In genomic region chr3:32229565-32229964, GRCh38 we compare ENCODE assay signal across 19 cellular contexts. TPM values are rescaled to one million over a fixed set of nuclear protein-coding genes. Genes with fewer than 3 reads are reported as not detected.
A peak's percentile ranks its signal among the peaks of the same experiment; 100 is the strongest.
DNase-seq lines count a peak whose midpoint lies in the region; FAIRE-seq and TF ChIP-seq lines count a peak whose summit lies in the region.
"Had no signal": no experiment of that assay in that cellular context is flagged by ENCODE, and none has a peak within 500 bp of the region (broad histone marks: within the 10 kb centered on the region; RNA-seq: fewer than 3 reads in every experiment).

No MANE protein-coding gene starts in this region.

- whole genome bisulfite sequencing in mesendoderm (ENCODE audit: extremely low coverage, insufficient coverage, low lambda C conversion rate): no CpG with 5 or more reads among the region's 4 CpGs
- 87% methylated on average over 4 of the region's 4 CpGs for whole genome bisulfite sequencing in smooth muscle cell (ENCODE audit: low lambda C conversion rate)

- H3K9ac ChIP-seq in mesendoderm (ENCODE audit: low read length): no peak overlapping the region
- no peak overlapping the region for H3K9ac ChIP-seq in smooth muscle cell (ENCODE audit: low read depth)
- H3K9ac ChIP-seq in MM.1S (ENCODE audit: low read length): no peak overlapping the region
- H3K9ac ChIP-seq: BLaER1 had no signal

- H2BK15ac ChIP-seq in mesendoderm (replicated peaks; ENCODE audit: low read depth): no peak overlapping the region

- H3K27me3 ChIP-seq in bronchial epithelial cell (ENCODE audit: control insufficient read depth, insufficient read depth, low read length) (no peaks in the 10 kb centered on the region), mesendoderm (ENCODE audit: insufficient read depth, low read length, poor library complexity) (no peaks in the 10 kb centered on the region), smooth muscle cell (ENCODE audit: low read depth) (no peaks in the 10 kb centered on the region), MM.1S (replicated peaks; ENCODE audit: insufficient read depth, low read length) (no peaks in the 10 kb centered on the region)
- H3K27me3 ChIP-seq: BLaER1 had no signal

- H3K79me2 ChIP-seq in mesendoderm (ENCODE audit: control insufficient read depth, insufficient read depth, low read length) (no peaks in the 10 kb centered on the region), smooth muscle cell (ENCODE audit: low read depth) (no peaks in the 10 kb centered on the region), MM.1S (ENCODE audit: low read length) (no peaks in the 10 kb centered on the region)

- DNase-seq in DMS53 (lab: John Stamatoyannopoulos, UW) (peak; percentile 59), bronchial epithelial cell (ENCODE audit: low read depth) (peak; percentile 33), mesendoderm (no peak), smooth muscle cell (lab: John Stamatoyannopoulos, UW; ENCODE audit: unreplicated experiment) (no peak), SIG-M5 (lab: John Stamatoyannopoulos, UW) (no peak), MM.1S (no peak)
- no peak for DNase-seq in activated CD8-positive, alpha-beta memory T cell treated with anti-CD3 and anti-CD28 coated beads for 24 hours
- DNase-seq: 8988T; Calu3; CD4-positive, alpha-beta memory T cell; GDM1; HCEC 1CT; IMR-90 had no signal

- H3K4me3 ChIP-seq in bronchial epithelial cell (ENCODE audit: low read depth, low read length) (no peak overlapping the region), mesendoderm (ENCODE audit: low read length) (no peak overlapping the region), smooth muscle cell (no peak overlapping the region), MM.1S (ENCODE audit: low read length) (no peak overlapping the region)
- H3K4me3 ChIP-seq: BLaER1, GM23338 had no signal

- TF ChIP-seq CTCF in bronchial epithelial cell (IDR thresholded peaks at IDR 0.05; ENCODE audit: insufficient read depth, low read length, severe bottlenecking) (no peak), smooth muscle cell (IDR thresholded peaks at IDR 0.05; ENCODE audit: borderline replicate concordance, insufficient read depth, poor library complexity, severe bottlenecking) (no peak), MM.1S (IDR thresholded peaks at IDR 0.05; ENCODE audit: low read length) (no peak)

- H3F3A ChIP-seq in smooth muscle cell (ENCODE audit: low read depth) (no peaks in the 10 kb centered on the region), MM.1S (ENCODE audit: insufficient read depth, low read length) (no peaks in the 10 kb centered on the region)

- no peak overlapping the region for H2BK5ac ChIP-seq in mesendoderm (ENCODE audit: low read length)

- no peak overlapping the region for H2AK5ac ChIP-seq in mesendoderm (ENCODE audit: low read length)

- H3K27ac ChIP-seq in mesendoderm (ENCODE audit: low read depth, low read length) (no peak overlapping the region), smooth muscle cell (ENCODE audit: low read depth) (peak overlapping the region; percentile 12), MM.1S (ENCODE audit: low read length) (no peak overlapping the region)
- H3K27ac ChIP-seq: BLaER1, HL-60 had no signal

- no peak overlapping the region for H3K4ac ChIP-seq in mesendoderm (ENCODE audit: low read depth, low read length)

- H3K4me2 ChIP-seq in mesendoderm (ENCODE audit: low read length): no peak overlapping the region
- no peak overlapping the region for H3K4me2 ChIP-seq in smooth muscle cell
- H3K4me2 ChIP-seq in MM.1S (ENCODE audit: low read depth, low read length): no peak overlapping the region
- H3K4me2 ChIP-seq: BLaER1, GM23338 had no signal

- no peak overlapping the region for H4K5ac ChIP-seq in mesendoderm (ENCODE audit: low read length)

- H2AFZ ChIP-seq in smooth muscle cell (ENCODE audit: low read depth): no peak overlapping the region
- H2AFZ ChIP-seq in MM.1S (ENCODE audit: low read length): no peak overlapping the region
- H2AFZ ChIP-seq: GM23338 had no signal

- no peak overlapping the region for H3K18ac ChIP-seq in mesendoderm (ENCODE audit: low read length)

- H3K56ac ChIP-seq in mesendoderm (ENCODE audit: low read length): peak overlapping the region; percentile 7

- H3K9me3 ChIP-seq in smooth muscle cell (replicated peaks; ENCODE audit: low read depth): no peaks in the 10 kb centered on the region
- no peaks in the 10 kb centered on the region for H3K9me3 ChIP-seq in MM.1S (replicated peaks; ENCODE audit: insufficient read depth, low read length)

- no peaks in the 10 kb centered on the region for H3K9me2 ChIP-seq in MM.1S (replicated peaks; ENCODE audit: insufficient read depth, low read length)

- H3K36me3 ChIP-seq in bronchial epithelial cell (ENCODE audit: control insufficient read depth, insufficient read depth, low read length): no peaks in the 10 kb centered on the region
- no peaks in the 10 kb centered on the region for H3K36me3 ChIP-seq in mesendoderm (ENCODE audit: control insufficient read depth, insufficient read depth, low read length)
- H3K36me3 ChIP-seq in smooth muscle cell (ENCODE audit: low read depth): no peaks in the 10 kb centered on the region
- no peaks in the 10 kb centered on the region for H3K36me3 ChIP-seq in MM.1S (replicated peaks; ENCODE audit: insufficient read depth, low read length)
- H3K36me3 ChIP-seq: BLaER1 had no signal

- no peak overlapping the region for H4K8ac ChIP-seq in mesendoderm (ENCODE audit: low read depth, low read length)

- H4K20me1 ChIP-seq in smooth muscle cell (ENCODE audit: low read depth): no peaks in the 10 kb centered on the region
- no peaks in the 10 kb centered on the region for H4K20me1 ChIP-seq in MM.1S (ENCODE audit: insufficient read depth, low read length)
- H4K20me1 ChIP-seq: BLaER1 had no signal

- H3K4me1 ChIP-seq in mesendoderm (ENCODE audit: control insufficient read depth, low read depth, low read length) (no peaks in the 10 kb centered on the region), smooth muscle cell (ENCODE audit: low read depth) (peaks cover under 1% of the 10 kb centered on the region), MM.1S (ENCODE audit: low read length) (no peaks in the 10 kb centered on the region)
- H3K4me1 ChIP-seq: BLaER1 had no signal

- H2BK120ac ChIP-seq in mesendoderm (ENCODE audit: low read depth, low read length): no peak overlapping the region

- FAIRE-seq in bronchial epithelial cell (lab: Jason Lieb, UNC): no peak
- FAIRE-seq: GM12892, GM18507, H54 had no signal

- H3K79me1 ChIP-seq in mesendoderm (ENCODE audit: low read length): no peaks in the 10 kb centered on the region

- H3K23ac ChIP-seq in mesendoderm (ENCODE audit: low read length): peak overlapping the region; percentile 89

RNA-seq across cellular contexts. Expression of gene CMTM8, which starts 8.9 kb away (rescaled TPM):
- total RNA-seq in bronchial epithelial cell (0.79 and 1.2 TPM in 2 replicates), smooth muscle cell (0.81 and 1.9 TPM in 2 replicates)
- 7.4 TPM for polyA plus RNA-seq in mesendoderm (2013, experiment 1 of 2)
- 9.2 TPM for polyA plus RNA-seq in mesendoderm (2013, experiment 2 of 2)
- 1.1 and 1.9 TPM in 2 replicates for polyA plus RNA-seq in smooth muscle cell
- total RNA-seq: IMR-90 had no signal

Comparison
In these comparisons a context has a peak if more than half of its experiments do, and no peak if none do; other contexts are left out.
1. DNase-seq: peak in DMS53 (single experiment) and bronchial epithelial cell (single experiment); none in mesendoderm (single experiment), smooth muscle cell (single experiment), SIG-M5 (single experiment), activated CD8-positive, alpha-beta memory T cell treated with anti-CD3 and anti-CD28 coated beads for 24 hours (single experiment) and MM.1S (single experiment).